8 cellular contexts compared by ENCODE assay signal in the genomic region with DNA sequence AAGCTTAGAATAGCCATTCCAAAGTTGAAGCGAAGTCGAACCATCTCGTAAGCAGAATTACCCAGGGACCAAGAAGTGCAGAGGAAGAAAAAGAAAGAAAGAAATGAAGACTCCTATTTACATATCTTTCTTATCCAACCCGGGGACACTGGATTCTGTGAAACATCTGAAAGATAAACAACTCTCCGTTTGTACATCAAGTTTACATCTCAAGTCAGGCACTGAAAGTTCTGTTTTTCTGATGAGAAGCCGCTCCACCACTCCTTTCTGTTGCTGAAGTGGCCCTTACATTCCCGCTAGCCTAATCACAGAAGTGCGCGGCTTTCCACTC. TPM values are rescaled to one million over a fixed set of nuclear protein-coding genes. Genes with fewer than 3 reads are reported as not detected.
A peak's percentile ranks its signal among the peaks of the same experiment; 100 is the strongest.
DNase-seq lines count a peak whose midpoint lies in the region; ATAC-seq and TF ChIP-seq lines count a peak whose summit lies in the region.

No MANE protein-coding gene starts in this region.

- H3K4me2 ChIP-seq in BLaER1 (peak overlapping the region; percentile 91), MM.1S (ENCODE audit: low read depth, low read length) (peak overlapping the region; percentile 72)

- DNase-seq in MM.1S (no peak), NCI-H345 treated with DMSO at 0.1 percent for 48 hours (lab: John Stamatoyannopoulos, UW; ENCODE audit: unreplicated experiment) (no peak), NCI-H69 (lab: John Stamatoyannopoulos, UW) (no peak)
- DNase-seq in natural killer cell treated with Interleukin-12 subunit alpha and Interleukin-12 subunit beta and Interleukin-15 and Interleukin-18, amount 100 ng/mL, for 72 hours (ENCODE audit: low spot score) = no peak

- no peaks in the 10 kb centered on the region for H3K9me2 ChIP-seq in MM.1S (replicated peaks; ENCODE audit: insufficient read depth, low read length)

- H3K79me2 ChIP-seq in MM.1S (ENCODE audit: low read length) = peaks cover 64% of the 10 kb centered on the region

- H3K4me1 Mint-ChIP-seq in dendritic cell treated with granulocyte-macrophage colony-stimulating factor and Interleukin-4, amounts not matched to agents 40 ng/mL and 50 ng/mL, for 4 days (ENCODE audit: low read depth) = peaks cover 40% of the 10 kb centered on the region
- peaks cover 40 to 47% of the 10 kb centered on the region in 2 donors for H3K4me1 Mint-ChIP-seq in natural killer cell treated with Interleukin-12 subunit alpha and Interleukin-12 subunit beta and Interleukin-15 and Interleukin-18, amount 100 ng/mL, for 72 hours (ENCODE audit: low read depth in 2 of 2)

- H3K36me3 ChIP-seq in BLaER1 (peaks cover 22% of the 10 kb centered on the region), MM.1S (replicated peaks; ENCODE audit: insufficient read depth, low read length) (no peaks in the 10 kb centered on the region)

- peaks cover 42% of the 10 kb centered on the region for H4K20me1 ChIP-seq in BLaER1
- no peaks in the 10 kb centered on the region for H4K20me1 ChIP-seq in MM.1S (ENCODE audit: insufficient read depth, low read length)

- intact Hi-C loops in dendritic cell treated with granulocyte-macrophage colony-stimulating factor and Interleukin-4, amounts not matched to agents 40 ng/mL and 50 ng/mL, for 4 days (cut with micrococcal nuclease) = loop anchor here (1.0 to 10.0 kb wide), 3 partner anchors 64 to 302 kb away; a partner anchor contains a TSS

- H3K4me1 ChIP-seq in BLaER1 = peaks cover 45% of the 10 kb centered on the region
- H3K4me1 ChIP-seq in MM.1S (ENCODE audit: low read length) = peaks cover 12% of the 10 kb centered on the region

- no peak for ATAC-seq in natural killer cell treated with Interleukin-12 subunit alpha and Interleukin-12 subunit beta and Interleukin-15 and Interleukin-18, amount 100 ng/mL, for 72 hours
- ATAC-seq in HG03280 (IDR thresholded peaks at IDR 0.05; ENCODE audit: unreplicated experiment) = no peak
- ATAC-seq in GM18498 (IDR thresholded peaks at IDR 0.05; ENCODE audit: unreplicated experiment) = no peak

- H3K9ac ChIP-seq in BLaER1 (peak overlapping the region; percentile 89), MM.1S (ENCODE audit: low read length) (peak overlapping the region; percentile 84)

- no peaks in the 10 kb centered on the region for H3K9me3 ChIP-seq in BLaER1
- no peaks in the 10 kb centered on the region for H3K9me3 ChIP-seq in MM.1S (replicated peaks; ENCODE audit: insufficient read depth, low read length)

- H3F3A ChIP-seq in MM.1S (ENCODE audit: insufficient read depth, low read length) = peaks cover 17% of the 10 kb centered on the region

- H3K27ac ChIP-seq in BLaER1 = peak overlapping the region; percentile 89
- H3K27ac ChIP-seq in MM.1S (ENCODE audit: low read length) = peak overlapping the region; percentile 93; the same call in 1 of the 2 replicates

- no peaks in the 10 kb centered on the region for H3K27me3 Mint-ChIP-seq in dendritic cell treated with granulocyte-macrophage colony-stimulating factor and Interleukin-4, amounts not matched to agents 40 ng/mL and 50 ng/mL, for 4 days
- H3K27me3 Mint-ChIP-seq in natural killer cell treated with Interleukin-12 subunit alpha and Interleukin-12 subunit beta and Interleukin-15 and Interleukin-18, amount 100 ng/mL, for 72 hours = no peaks in the 10 kb centered on the region

- no peak for TF ChIP-seq CTCF in MM.1S (IDR thresholded peaks at IDR 0.05; ENCODE audit: low read length)

- H3K4me3 ChIP-seq in BLaER1 (peak overlapping the region; percentile 75), MM.1S (ENCODE audit: low read length) (peak overlapping the region; percentile 89)

- H3K27ac Mint-ChIP-seq in dendritic cell treated with granulocyte-macrophage colony-stimulating factor and Interleukin-4, amounts not matched to agents 40 ng/mL and 50 ng/mL, for 4 days = peak overlapping the region; percentile 96
- H3K27ac Mint-ChIP-seq in natural killer cell treated with Interleukin-12 subunit alpha and Interleukin-12 subunit beta and Interleukin-15 and Interleukin-18, amount 100 ng/mL, for 72 hours = peak overlapping the region; percentile 97 to 100

- peaks cover 63% of the 10 kb centered on the region for H3K36me3 Mint-ChIP-seq in dendritic cell treated with granulocyte-macrophage colony-stimulating factor and Interleukin-4, amounts not matched to agents 40 ng/mL and 50 ng/mL, for 4 days (ENCODE audit: low read depth)
- H3K36me3 Mint-ChIP-seq in natural killer cell treated with Interleukin-12 subunit alpha and Interleukin-12 subunit beta and Interleukin-15 and Interleukin-18, amount 100 ng/mL, for 72 hours = no peaks in the 10 kb centered on the region

- H3K9me3 Mint-ChIP-seq in dendritic cell treated with granulocyte-macrophage colony-stimulating factor and Interleukin-4, amounts not matched to agents 40 ng/mL and 50 ng/mL, for 4 days = no peaks in the 10 kb centered on the region
- H3K9me3 Mint-ChIP-seq in natural killer cell treated with Interleukin-12 subunit alpha and Interleukin-12 subunit beta and Interleukin-15 and Interleukin-18, amount 100 ng/mL, for 72 hours = no peaks in the 10 kb centered on the region

- peak overlapping the region; percentile 83 for H2AFZ ChIP-seq in MM.1S (ENCODE audit: low read length)

- H3K27me3 ChIP-seq in BLaER1 (no peaks in the 10 kb centered on the region), MM.1S (replicated peaks; ENCODE audit: insufficient read depth, low read length) (no peaks in the 10 kb centered on the region)

- peak overlapping the region; percentile 95 for H3K4me3 Mint-ChIP-seq in dendritic cell treated with granulocyte-macrophage colony-stimulating factor and Interleukin-4, amounts not matched to agents 40 ng/mL and 50 ng/mL, for 4 days
- H3K4me3 Mint-ChIP-seq in natural killer cell treated with Interleukin-12 subunit alpha and Interleukin-12 subunit beta and Interleukin-15 and Interleukin-18, amount 100 ng/mL, for 72 hours = peak overlapping the region; percentile 99

RNA-seq across cellular contexts. Expression of a gene that starts 0.3 kb away (rescaled TPM):
- total RNA-seq in natural killer cell treated with Interleukin-12 subunit alpha and Interleukin-12 subunit beta and Interleukin-15 and Interleukin-18, amount 100 ng/mL, for 72 hours = 10 to 100 TPM; 16.0 to 24.4 TPM

RNA-seq across cellular contexts. Expression of a gene that starts 0.5 kb away (rescaled TPM):
- 10 to 100 TPM; 53.0 to 59.4 TPM for total RNA-seq in natural killer cell treated with Interleukin-12 subunit alpha and Interleukin-12 subunit beta and Interleukin-15 and Interleukin-18, amount 100 ng/mL, for 72 hours
